Comparison of ENCODE assay signal across 25 cellular contexts in genomic region chr3:192897005-192897404, GRCh38. TPM values are rescaled to one million over a fixed set of nuclear protein-coding genes. Genes with fewer than 3 reads are reported as not detected.
DNase-seq lines count a peak whose midpoint lies in the region; ATAC-seq and TF ChIP-seq lines count a peak whose summit lies in the region.
"Had no signal": no experiment of that assay in that cellular context is flagged by ENCODE, and none has a peak within 500 bp of the region (broad histone marks: within the 10 kb centered on the region; RNA-seq: fewer than 3 reads in every experiment).

No MANE protein-coding gene starts in this region.

- POLR2A ChIA-PET in Caco-2 (lab: Charles Lee), result interaction anchor here (0.9 to 1.0 kb wide), 2 partner anchors 11 to 16 kb away, joined by 3 to 4 read pairs; no protein-coding TSS in a partner anchor
- POLR2A ChIA-PET in IMR-90 (lab: Charles Lee; ENCODE audit: unreplicated experiment), result no interaction called here
- POLR2A ChIA-PET in naive thymus-derived CD4-positive, alpha-beta T cell (lab: Charles Lee), result no interaction called here

- no peak for TF ChIP-seq RAD21 in IMR-90 (IDR thresholded peaks at IDR 0.05; ENCODE audit: low read length)

- dilution Hi-C loops in IMR-90 (cut with HindIII; ENCODE audit: low sequenced_read_pairs, unreplicated experiment), result no loop called here

- peak overlapping the region; percentile 60 for H3K4me3 Mint-ChIP-seq in Caco-2 (ENCODE audit: unreplicated experiment)
- peak overlapping the region; percentile 75 for H3K4me3 Mint-ChIP-seq in activated T-helper 17 cell treated with anti-CD3 and anti-CD28 coated beads, Interleukin-2, amount 50 U/mL, for 72 hours
- H3K4me3 Mint-ChIP-seq in naive thymus-derived CD4-positive, alpha-beta T cell, result peak overlapping the region in 2 of 10 donors; percentile 34 to 59
- H3K4me3 Mint-ChIP-seq: activated T-cell treated with anti-CD3 and anti-CD28 coated beads, Interleukin-2, amount 50 U/mL, for 24 hours; HFFc6; neural progenitor cell had no signal

- H3K14ac ChIP-seq in IMR-90 (replicated peaks; ENCODE audit: low read depth, low read length), result 0 out of 2 replicates have a peak overlapping the region, but pooled peaks have one; percentile 10

- TF ChIP-seq POLR2A in IMR-90 (IDR thresholded peaks at IDR 0.05; ENCODE audit: low read depth, low read length) (no peak), uterus (IDR thresholded peaks at IDR 0.05) (no peak)

- H2BK5ac ChIP-seq in IMR-90 (ENCODE audit: low read depth, low read length, poor library complexity, severe bottlenecking), result no peak overlapping the region

- H4K5ac ChIP-seq in IMR-90 (ENCODE audit: low read depth, low read length), result no peak overlapping the region

- H3K4me3 ChIP-seq in Caco-2 (ENCODE audit: low read depth, low read length) (no peak overlapping the region), IMR-90 (ENCODE audit: insufficient read depth, low read depth, low read length) (no peak overlapping the region), uterus (no peak overlapping the region)
- no peak overlapping the region for H3K4me3 ChIP-seq in naive thymus-derived CD4-positive, alpha-beta T cell (ENCODE audit: low read length)
- H3K4me3 ChIP-seq: BLaER1, dorsolateral prefrontal cortex, GM23248, mucosa of descending colon, neural progenitor cell, SJCRH30 had no signal

- in situ Hi-C loops in IMR-90 (cut with MboI; ENCODE audit: low sequenced_read_pairs), result loop anchor here (25.0 kb wide), 1 partner anchor 1560 kb away; the partner anchor contains the start of genes CCDC50 and UTS2B

- peaks cover 68% of the 10 kb centered on the region for H3K4me1 Mint-ChIP-seq in Caco-2 (ENCODE audit: low read depth, unreplicated experiment)
- H3K4me1 Mint-ChIP-seq in activated T-helper 17 cell treated with anti-CD3 and anti-CD28 coated beads, Interleukin-2, amount 50 U/mL, for 72 hours, result peaks cover 43% of the 10 kb centered on the region
- peaks cover 17 to 88% (median 61%) of the 10 kb centered on the region in 7 donors for H3K4me1 Mint-ChIP-seq in naive thymus-derived CD4-positive, alpha-beta T cell

- no peak overlapping the region for H2BK120ac ChIP-seq in IMR-90 (ENCODE audit: low read depth, low read length)

- H3K27me3 ChIP-seq in Caco-2 (replicated peaks; ENCODE audit: control insufficient read depth, insufficient read depth, low read length), result no peaks in the 10 kb centered on the region
- H3K27me3 ChIP-seq in IMR-90 (ENCODE audit: control insufficient read depth, insufficient read depth, low read length), result no peaks in the 10 kb centered on the region
- no peaks in the 10 kb centered on the region for H3K27me3 ChIP-seq in naive thymus-derived CD4-positive, alpha-beta T cell (ENCODE audit: control insufficient read depth in 2 of 2, insufficient read depth in 2 of 2, low read length in 2 of 2)
- H3K27me3 ChIP-seq in uterus, result no peaks in the 10 kb centered on the region
- H3K27me3 ChIP-seq: BLaER1, dorsolateral prefrontal cortex, neural progenitor cell, SJCRH30 had no signal

- no peak overlapping the region for H2BK20ac ChIP-seq in IMR-90 (ENCODE audit: low read depth, low read length)

- 100% methylated on average over 2 of the region's 5 CpGs; no CpG with 5 or more reads in 1 of the 2 experiments for WGBS in IMR-90 (ENCODE audit: extremely low coverage in 2 of 2, insufficient read length in 1 of 2), 2 experiments

- no peak for ATAC-seq in IMR-90 (ENCODE audit: low read depth)
- no peak for ATAC-seq in activated T-helper 17 cell treated with anti-CD3 and anti-CD28 coated beads, Interleukin-2, amount 50 U/mL, for 72 hours (replicated peaks)
- ATAC-seq in naive thymus-derived CD4-positive, alpha-beta T cell, result no peak
- ATAC-seq in HG02840 (IDR thresholded peaks at IDR 0.05; ENCODE audit: low FRiP score, unreplicated experiment), result no peak
- no peak for ATAC-seq in HG03354 (IDR thresholded peaks at IDR 0.05; ENCODE audit: poor library complexity, severe bottlenecking, unreplicated experiment)
- ATAC-seq: sciatic nerve had no signal

- H3K4me2 ChIP-seq in IMR-90 (ENCODE audit: low read depth, low read length), result no peak overlapping the region
- H3K4me2 ChIP-seq: BLaER1, neural progenitor cell had no signal

- H3K36me3 Mint-ChIP-seq in Caco-2 (ENCODE audit: insufficient read depth, unreplicated experiment), result peaks cover 41% of the 10 kb centered on the region
- H3K36me3 Mint-ChIP-seq in activated T-helper 17 cell treated with anti-CD3 and anti-CD28 coated beads, Interleukin-2, amount 50 U/mL, for 72 hours (ENCODE audit: low read depth), result peaks cover 33% of the 10 kb centered on the region
- H3K36me3 Mint-ChIP-seq in naive thymus-derived CD4-positive, alpha-beta T cell, result peaks cover 0 to 49% (median 0%) of the 10 kb centered on the region in 5 donors

- CTCF ChIA-PET in Caco-2 (lab: Charles Lee), result interaction anchor here (0.6 to 1.0 kb wide), 3 partner anchors 18 to 124 kb away, joined by 3 read pairs; no protein-coding TSS in a partner anchor
- CTCF ChIA-PET in IMR-90 (lab: Yijun Ruan, JAX), result interaction anchor here (1.2 kb wide), 1 partner anchor 9 kb away, joined by 3 read pairs; no protein-coding TSS in a partner anchor
- CTCF ChIA-PET in naive thymus-derived CD4-positive, alpha-beta T cell (lab: Charles Lee), result no interaction called here

- no peaks in the 10 kb centered on the region for H3K36me3 ChIP-seq in Caco-2 (ENCODE audit: control insufficient read depth, insufficient read depth, low read length)
- H3K36me3 ChIP-seq in IMR-90 (ENCODE audit: control insufficient read depth, insufficient read depth, low read length), result no peaks in the 10 kb centered on the region
- H3K36me3 ChIP-seq in naive thymus-derived CD4-positive, alpha-beta T cell (ENCODE audit: control insufficient read depth in 2 of 3, insufficient read depth in 3 of 3, low read length in 3 of 3), result no peaks in the 10 kb centered on the region
- H3K36me3 ChIP-seq in uterus, result no peaks in the 10 kb centered on the region
- H3K36me3 ChIP-seq: BLaER1, neural progenitor cell, SJCRH30 had no signal

- H3K27ac ChIP-seq in IMR-90 (ENCODE audit: insufficient read depth, low read length) (no peak overlapping the region), uterus (no peak overlapping the region)
- no peak overlapping the region for H3K27ac ChIP-seq in naive thymus-derived CD4-positive, alpha-beta T cell (ENCODE audit: low read depth, low read length)
- H3K27ac ChIP-seq: BLaER1, dorsolateral prefrontal cortex, GM23248, neural progenitor cell, parathyroid adenoma, SJCRH30 had no signal

- 0 out of 2 replicates have a peak overlapping the region, but pooled peaks have one; percentile 21 for H3K4ac ChIP-seq in IMR-90 (ENCODE audit: low read depth, low read length)

- TF ChIP-seq CTCF in Caco-2 (IDR thresholded peaks at IDR 0.05; ENCODE audit: insufficient read depth in 1 of 2, low read depth in 1 of 2, low read length in 1 of 2, severe bottlenecking in 1 of 2, unreplicated experiment in 1 of 2) (no peak), IMR-90 (conservative IDR thresholded peaks at IDR 0.05; ENCODE audit: low read depth, low read length) (no peak), uterus (IDR thresholded peaks at IDR 0.05) (no peak)

- H3K56ac ChIP-seq in IMR-90 (ENCODE audit: extremely low read depth, insufficient read depth, low read length), result no peak overlapping the region

- no peaks in the 10 kb centered on the region for H3K9me3 Mint-ChIP-seq in Caco-2 (ENCODE audit: unreplicated experiment)
- H3K9me3 Mint-ChIP-seq in activated T-helper 17 cell treated with anti-CD3 and anti-CD28 coated beads, Interleukin-2, amount 50 U/mL, for 72 hours, result no peaks in the 10 kb centered on the region
- H3K9me3 Mint-ChIP-seq in naive thymus-derived CD4-positive, alpha-beta T cell, result peaks cover 0 to 6% (median 0%) of the 10 kb centered on the region in 11 donors
- H3K9me3 Mint-ChIP-seq: HFFc6 had no signal

- H3K9me3 ChIP-seq in Caco-2 (no peaks in the 10 kb centered on the region), IMR-90 (ENCODE audit: control insufficient read depth, insufficient read depth, low read length) (no peaks in the 10 kb centered on the region), uterus (no peaks in the 10 kb centered on the region)
- no peaks in the 10 kb centered on the region for H3K9me3 ChIP-seq in naive thymus-derived CD4-positive, alpha-beta T cell (ENCODE audit: control insufficient read depth in 2 of 3, low read length in 3 of 3)
- H3K9me3 ChIP-seq: BLaER1, mucosa of descending colon, SJCRH30 had no signal

- H3K23ac ChIP-seq in IMR-90 (ENCODE audit: low read depth, low read length), result no peak overlapping the region

- H4K8ac ChIP-seq in IMR-90 (ENCODE audit: low read depth in 2 of 2, low read length in 2 of 2), result no peak overlapping the region

- H3K18ac ChIP-seq in IMR-90 (ENCODE audit: low read depth, low read length), result no peak overlapping the region

- H3K4me1 ChIP-seq in Caco-2 (peaks cover 61% of the 10 kb centered on the region), IMR-90 (ENCODE audit: control insufficient read depth, insufficient read depth, low read length) (peaks cover 18% of the 10 kb centered on the region), uterus (no peaks in the 10 kb centered on the region)
- peaks cover 4 to 40% of the 10 kb centered on the region in 2 donors for H3K4me1 ChIP-seq in naive thymus-derived CD4-positive, alpha-beta T cell (ENCODE audit: control insufficient read depth in 2 of 2, insufficient read depth in 2 of 2, low read length in 2 of 2)
- H3K4me1 ChIP-seq: BLaER1, parathyroid adenoma had no signal

- DNase-seq in Caco-2 (peak; percentile 74 to 81), IMR-90 (no peak), DMS 273 (lab: John Stamatoyannopoulos, UW; ENCODE audit: unreplicated experiment) (no peak), uterus (no peak)
- no peak for DNase-seq in naive thymus-derived CD4-positive, alpha-beta T cell
- DNase-seq: activated CD4-positive, alpha-beta T cell treated with anti-CD3 and anti-CD28 coated beads for 4 hours; activated T-cell treated with anti-CD3 and anti-CD28 coated beads, Interleukin-2, amount 50 U/mL, for 24 hours; cerebellar nuclear complex; DND-41; dorsolateral prefrontal cortex; GM23248; HFFc6; NCI-H1048; NCI-H1694; SJCRH30; stimulated activated CD4-positive, alpha-beta T cell treated with anti-CD3 and anti-CD28 coated beads, Interleukin-4, amount 100 ng/mL, for 4 hours; stimulated activated naive CD4-positive, alpha-beta T cell had no signal

- no peak overlapping the region for H2AK9ac ChIP-seq in IMR-90 (replicated peaks; ENCODE audit: low read depth, low read length, poor library complexity)

- H2AK5ac ChIP-seq in IMR-90 (ENCODE audit: low read depth, low read length), result peak overlapping the region; percentile 65; the same call in 1 of the 2 replicates

- peaks cover 14% of the 10 kb centered on the region for H3K9me1 ChIP-seq in IMR-90 (ENCODE audit: insufficient read depth, low read length)

- intact Hi-C loops in Caco-2 (cut with micrococcal nuclease; ENCODE audit: unreplicated experiment), result loop anchor here (1.0 kb wide), 5 partner anchors 10 to 47 kb away; partner anchors contain the start of gene MB21D2
- intact Hi-C loops in IMR-90 (cut with micrococcal nuclease), result no loop called here
- intact Hi-C loops in naive thymus-derived CD4-positive, alpha-beta T cell (cut with micrococcal nuclease), result loop anchor here in 1 of 2 donors (10.0 kb wide), 1 partner anchor 1238 kb away; the partner anchor contains the start of gene HES1
- intact Hi-C loops in uterus (cut with DNase I; ENCODE audit: low total_unique reads), result no loop called here

- H3K79me1 ChIP-seq in IMR-90 (ENCODE audit: low read depth in 1 of 2, low read length in 2 of 2), result peaks cover 31 to 72% of the 10 kb centered on the region in 2 experiments

- H3K27ac Mint-ChIP-seq in Caco-2 (ENCODE audit: unreplicated experiment), result peak overlapping the region; percentile 89
- H3K27ac Mint-ChIP-seq in activated T-helper 17 cell treated with anti-CD3 and anti-CD28 coated beads, Interleukin-2, amount 50 U/mL, for 72 hours, result peak overlapping the region; percentile 70
- H3K27ac Mint-ChIP-seq in naive thymus-derived CD4-positive, alpha-beta T cell, result peak overlapping the region in 6 of 9 donors; percentile 2 to 73 (median 12)
- H3K27ac Mint-ChIP-seq: activated T-cell treated with anti-CD3 and anti-CD28 coated beads, Interleukin-2, amount 50 U/mL, for 24 hours; HFFc6; neural progenitor cell had no signal

- BruUV-seq in Caco-2 (replicated peaks; lab: Mats Ljungman, UMichigan) (no TSS peak), IMR-90 (replicated peaks; lab: Mats Ljungman, UMichigan) (no TSS peak)

- H2BK15ac ChIP-seq in IMR-90 (ENCODE audit: low read depth, low read length), result no peak overlapping the region

- H3K9ac ChIP-seq in IMR-90 (ENCODE audit: low read depth, low read length), result no peak overlapping the region
- H3K9ac ChIP-seq: BLaER1, GM23248, neural progenitor cell, parathyroid adenoma had no signal

- no peak overlapping the region for H4K91ac ChIP-seq in IMR-90 (ENCODE audit: insufficient read depth, low read depth, low read length)

- no peaks in the 10 kb centered on the region for H4K20me1 ChIP-seq in IMR-90 (ENCODE audit: insufficient read depth, low read length)
- H4K20me1 ChIP-seq: BLaER1 had no signal

- H3K27me3 Mint-ChIP-seq in Caco-2 (ENCODE audit: insufficient read depth, unreplicated experiment), result no peaks in the 10 kb centered on the region
- peaks cover 7% of the 10 kb centered on the region for H3K27me3 Mint-ChIP-seq in activated T-helper 17 cell treated with anti-CD3 and anti-CD28 coated beads, Interleukin-2, amount 50 U/mL, for 72 hours
- H3K27me3 Mint-ChIP-seq in naive thymus-derived CD4-positive, alpha-beta T cell, result peaks cover 0 to 17% (median 3%) of the 10 kb centered on the region in 5 donors

- H2AFZ ChIP-seq in IMR-90 (replicated peaks; ENCODE audit: low read length, poor library complexity), result no peak overlapping the region
- H2AFZ ChIP-seq: GM23248, neural progenitor cell, parathyroid adenoma had no signal

RNA-seq across cellular contexts. Expression of gene MB21D2, which starts 20.7 kb away (rescaled TPM):
- 10.6 and 11.0 TPM in 2 replicates for total RNA-seq in Caco-2 (2022)
- total RNA-seq in IMR-90 (2012; rRNA removed), result 44.8 and 46.4 TPM in 2 replicates
- polyA plus RNA-seq in IMR-90 (2012; rRNA removed), result 13.6 and 14.6 TPM in 2 replicates
- polyA plus RNA-seq in IMR-90 (2012; cell fraction: cytosol; rRNA removed), result 8.7 and 9.0 TPM in 2 replicates
- polyA plus RNA-seq in IMR-90 (2012; cell fraction: nucleus; rRNA removed; ENCODE audit: low replicate concordance), result 7.6 and 8.1 TPM in 2 replicates
- 10 to 100 TPM; 13.4 to 13.9 TPM for total RNA-seq in activated T-helper 17 cell treated with anti-CD3 and anti-CD28 coated beads, Interleukin-2, amount 50 U/mL, for 72 hours
- 10 to 100 TPM in 1 of 5 experiments, 1 to 10 TPM in 4; 1.7 to 21.5 (median 3.3) TPM for total RNA-seq in naive thymus-derived CD4-positive, alpha-beta T cell
- 1 to 10 TPM; 3.2 to 6.5 TPM for polyA plus RNA-seq in naive thymus-derived CD4-positive, alpha-beta T cell
- total RNA-seq in uterus, result 10 to 100 TPM in 2 of 4 donors, 1 to 10 TPM in 2; 5.0 to 21.8 (median 11.9) TPM

Comparison
In these comparisons a context has a peak if more than half of its experiments do, and no peak if none do; other contexts are left out.
1. DNase-seq: peak in Caco-2 (2 of 2); none in IMR-90 (single experiment), naive thymus-derived CD4-positive, alpha-beta T cell (0 of 9), DMS 273 (single experiment) and uterus (0 of 2).
2. H3K27ac Mint-ChIP-seq: peak in every context shown above with its lines; median percentile 89 in Caco-2; 70 in activated T-helper 17 cell treated with anti-CD3 and anti-CD28 coated beads, Interleukin-2, amount 50 U/mL, for 72 hours; 12 in naive thymus-derived CD4-positive, alpha-beta T cell.